Comparison of ENCODE assay signal across 21 cellular contexts in genomic region chr1:73160759-73161158, GRCh38.
"Had no signal": no experiment of that assay in that cellular context is flagged by ENCODE, and none has a peak within 500 bp of the region (broad histone marks: within the 10 kb centered on the region; RNA-seq: fewer than 3 reads in every experiment).

No MANE protein-coding gene starts in this region.

- H3K27me3 ChIP-seq: SJSA1 had no signal

- H3K4me1 ChIP-seq: SJSA1 had no signal

- H3K4me3 ChIP-seq: SJSA1, SK-N-MC had no signal

- H3K9me3 ChIP-seq: SJSA1 had no signal

- H3K36me3 ChIP-seq: SJSA1 had no signal

- H3K27ac ChIP-seq: HL-60, SJSA1, SK-N-MC had no signal

- DNase-seq: KBM-7, NCI-H1105, NCI-H1417, NCI-H1436 treated with DMSO at 0.1 percent for 48 hours, NCI-H1694, NCI-H187 treated with DMSO at 0.1 percent for 48 hours, NCI-H2029 treated with DMSO at 0.1 percent for 48 hours, NCI-H2171, NCI-H226, NCI-H446, NCI-H510A, NCI-H524 treated with DMSO at 0.1 percent for 48 hours, NCI-H748 treated with DMSO at 0.1 percent for 48 hours, Right ventricle myocardium superior, RPMI8226, SIG-M5, SW 1271, T-helper 1 cell had no signal
